ENCODE assay signal across 8 cellular contexts in genomic region chr11:94493146-94493442, GRCh38. TPM values are rescaled to one million over a fixed set of nuclear protein-coding genes. Genes with fewer than 3 reads are reported as not detected.
DNase-seq lines count a peak whose midpoint lies in the region; ATAC-seq and TF ChIP-seq lines count a peak whose summit lies in the region.

No MANE protein-coding gene starts in this region.

- no peaks in the 10 kb centered on the region for H4K20me1 ChIP-seq in SK-N-SH (ENCODE audit: insufficient read depth)

- H3K27ac ChIP-seq in SK-N-SH (ENCODE audit: low read depth in 2 of 2, low read length in 1 of 2): peak overlapping the region; percentile 61

- TF ChIP-seq CTCF in SK-N-SH (IDR thresholded peaks at IDR 0.05): no peak
- no peak for TF ChIP-seq CTCF in fibroblast of villous mesenchyme (IDR thresholded peaks at IDR 0.05; ENCODE audit: insufficient read depth, low read depth, low read length)

- H3K36me3 ChIP-seq in SK-N-SH (replicated peaks in 1 of 2; ENCODE audit: control insufficient read depth in 1 of 2, insufficient read depth in 2 of 2, low read length in 1 of 2): peaks cover 30 to 41% of the 10 kb centered on the region in 2 experiments

- H2AFZ ChIP-seq in SK-N-SH (ENCODE audit: low read depth): peak overlapping the region; percentile 98

- no peak for DNase-seq in SK-N-SH
- no peak for DNase-seq in fibroblast of villous mesenchyme (ENCODE audit: low read depth)
- no peak for DNase-seq in skeletal muscle cell (ENCODE audit: low read depth)
- no peak for DNase-seq in activated effector memory CD4-positive, alpha-beta T cell treated with Interleukin-2 at 50 U/mL for 16 hours
- DNase-seq in stimulated activated CD4-positive, alpha-beta T cell treated with anti-CD3 and anti-CD28 coated beads, Interleukin-4, amount 100 ng/mL, for 1 hour: no peak
- DNase-seq in stimulated activated naive CD4-positive, alpha-beta T cell (lab: John Stamatoyannopoulos, UW): no peak

- CTCF ChIA-PET in SK-N-SH (lab: Yijun Ruan, JAX): interaction anchor here (0.9 to 3.0 kb wide), 3 partner anchors 12 to 571 kb away, joined by 3 to 10 read pairs (median 4); no protein-coding TSS in a partner anchor

- no peaks in the 10 kb centered on the region for H3F3A ChIP-seq in SK-N-SH (replicated peaks; ENCODE audit: insufficient read depth)

- TF ChIP-seq EP300 in SK-N-SH (IDR thresholded peaks at IDR 0.05; ENCODE audit: borderline replicate concordance in 1 of 2, low read depth in 1 of 2, low read length in 1 of 2): no peak

- peaks cover 46% of the 10 kb centered on the region for H3K79me2 ChIP-seq in SK-N-SH (ENCODE audit: insufficient read depth)

- H3K27me3 ChIP-seq in SK-N-SH (ENCODE audit: insufficient read depth): no peaks in the 10 kb centered on the region

- POLR2A ChIA-PET in SK-N-SH (lab: Yijun Ruan, JAX): interaction anchor here (1.0 kb wide), 1 partner anchor 365 kb away, joined by 3 read pairs; no protein-coding TSS in a partner anchor

- H3K4me3 ChIP-seq in SK-N-SH (ENCODE audit: low read depth in 2 of 2, low read length in 1 of 2): peak overlapping the region; percentile 84 to 94
- peak overlapping the region; percentile 87 for H3K4me3 ChIP-seq in fibroblast of villous mesenchyme (ENCODE audit: low read depth, low read length)
- peak overlapping the region; percentile 95 for H3K4me3 ChIP-seq in skeletal muscle cell (ENCODE audit: low read depth, low read length)

- peak overlapping the region; percentile 89 for H3K9ac ChIP-seq in SK-N-SH

- peak overlapping the region; percentile 84 for H3K4me2 ChIP-seq in SK-N-SH

- TF ChIP-seq RAD21 in SK-N-SH (IDR thresholded peaks at IDR 0.05; ENCODE audit: low read length): no peak

- no peaks in the 10 kb centered on the region for H3K9me3 ChIP-seq in SK-N-SH

- no peaks in the 10 kb centered on the region for H3K9me2 ChIP-seq in SK-N-SH

- ATAC-seq in GM18907 (IDR thresholded peaks at IDR 0.05; ENCODE audit: unreplicated experiment) (peak; percentile 36), HG02870 (IDR thresholded peaks at IDR 0.05; ENCODE audit: unreplicated experiment) (peak; percentile 21)

- peaks cover 9 to 12% of the 10 kb centered on the region in 2 experiments for H3K4me1 ChIP-seq in SK-N-SH (ENCODE audit: control insufficient read depth in 1 of 2, insufficient read depth in 2 of 2, low read depth in 1 of 2, low read length in 1 of 2)

- under 1% methylated on average over 10 of the region's 10 CpGs for WGBS in SK-N-SH (ENCODE audit: low lambda C conversion rate)

TF ChIP-seq in SK-N-SH, 30 proteins besides CTCF, POLR2A, EP300 and RAD21:
- peak; percentile 47; the same call in 1 of the 2 replicates for TF ChIP-seq MAX (IDR thresholded peaks at IDR 0.05; ENCODE audit: low read depth)
- peak; percentile 86 for TF ChIP-seq MXI1 (IDR thresholded peaks at IDR 0.05; ENCODE audit: low read depth, low read length)
- no peak for TF ChIP-seq NRF1 (IDR thresholded peaks at IDR 0.05; ENCODE audit: low read depth, low read length)

RNA-seq across cellular contexts. Expression of gene MRE11, which starts 0.6 kb away (rescaled TPM):
- 2.8 and 4.7 TPM in 2 replicates for polyA plus RNA-seq in SK-N-SH (2012; rRNA removed)
- polyA plus RNA-seq in SK-N-SH (2012; cell fraction: cytosol; rRNA removed): 3.4 and 4.3 TPM in 2 replicates
- 4.8 and 8.9 TPM in 2 replicates for polyA plus RNA-seq in SK-N-SH (2012; cell fraction: nucleus; rRNA removed)
- 10.0 and 11.7 TPM in 2 replicates for total RNA-seq in fibroblast of villous mesenchyme

RNA-seq across cellular contexts. Expression of gene ANKRD49, which starts 0.7 kb away (rescaled TPM):
- polyA plus RNA-seq in SK-N-SH (2012; rRNA removed): 4.9 and 7.6 TPM in 2 replicates
- 5.3 and 6.5 TPM in 2 replicates for polyA plus RNA-seq in SK-N-SH (2012; cell fraction: cytosol; rRNA removed)
- 6.7 and 18.5 TPM in 2 replicates for polyA plus RNA-seq in SK-N-SH (2012; cell fraction: nucleus; rRNA removed)
- 11.0 and 14.2 TPM in 2 replicates for total RNA-seq in fibroblast of villous mesenchyme

RNA-seq across cellular contexts. Expression of gene C11orf97, which starts 19.2 kb away (rescaled TPM):
- polyA plus RNA-seq in SK-N-SH (2012; rRNA removed): not detected in 2 replicates
- not detected in 2 replicates for polyA plus RNA-seq in SK-N-SH (2012; cell fraction: cytosol; rRNA removed)
- not detected in 2 replicates for polyA plus RNA-seq in SK-N-SH (2012; cell fraction: nucleus; rRNA removed)
- total RNA-seq in fibroblast of villous mesenchyme: not detected in 2 replicates

RNA-seq across cellular contexts. Expression of gene FUT4, which starts 50.6 kb away (rescaled TPM):
- 1.8 and 1.9 TPM in 2 replicates for polyA plus RNA-seq in SK-N-SH (2012; rRNA removed)
- polyA plus RNA-seq in SK-N-SH (2012; cell fraction: cytosol; rRNA removed): 1.7 and 1.9 TPM in 2 replicates
- polyA plus RNA-seq in SK-N-SH (2012; cell fraction: nucleus; rRNA removed): 1.5 and 1.9 TPM in 2 replicates
- total RNA-seq in fibroblast of villous mesenchyme: 4.3 and 4.5 TPM in 2 replicates
